In genomic region chr7:148940702-148941597, GRCh38 we compare ENCODE assay signal across 8 cellular contexts. TPM values are rescaled to one million over a fixed set of nuclear protein-coding genes. Genes with fewer than 3 reads are reported as not detected.
DNase-seq lines count a peak whose midpoint lies in the region; ATAC-seq and TF ChIP-seq lines count a peak whose summit lies in the region.

No MANE protein-coding gene starts in this region.

- TF ChIP-seq CTCF in GM13977 (IDR thresholded peaks at IDR 0.05; ENCODE audit: extremely low read depth, insufficient read depth, missing control alignments), result no peak
- TF ChIP-seq CTCF in right atrium auricular region (IDR thresholded peaks at IDR 0.05), result no peak
- no peak for TF ChIP-seq CTCF in psoas muscle (IDR thresholded peaks at IDR 0.05)
- peak in 1 of 4 experiments; percentile 2 for TF ChIP-seq CTCF in uterus (IDR thresholded peaks at IDR 0.05)

- H3K4me3 ChIP-seq in right atrium auricular region (peak overlapping the region; percentile 68 to 73), psoas muscle (peak overlapping the region; percentile 72), uterus (peak overlapping the region; percentile 62 to 81)

- H3K4me1 ChIP-seq in right atrium auricular region (no peaks in the 10 kb centered on the region), psoas muscle (peaks cover 5% of the 10 kb centered on the region), uterus (no peaks in the 10 kb centered on the region)

- H3K27ac Mint-ChIP-seq in T-helper 1 cell treated with Interleukin-12 subunit alpha and Interleukin-12 subunit beta and Interleukin-4 antibody, amounts not matched to agents 30 μg/mL and 1 μg/mL, for 36 hours, result peak overlapping the region; percentile 93

- H3K36me3 ChIP-seq in right atrium auricular region (no peaks in the 10 kb centered on the region), psoas muscle (ENCODE audit: insufficient read depth in 1 of 2, low read depth in 1 of 2) (no peaks in the 10 kb centered on the region), uterus (no peaks in the 10 kb centered on the region)

- DNase-seq in GM13977 (ENCODE audit: low spot score), result peak; percentile 80
- peak; percentile 65 for DNase-seq in NCI-H146 treated with DMSO at 0.1 percent for 48 hours (lab: John Stamatoyannopoulos, UW; ENCODE audit: unreplicated experiment)
- DNase-seq in amygdala (lab: John Stamatoyannopoulos, UW), result peak in 51 of 56 donors; percentile 11 to 75 (median 51)
- DNase-seq in right atrium auricular region (ENCODE audit: low spot score), result peak; percentile 89
- peak; percentile 83 to 91 for DNase-seq in psoas muscle
- peak; percentile 78 to 79 for DNase-seq in uterus

- intact Hi-C loops in psoas muscle (cut with DNase I) (loop anchor here in 1 of 2 donors (2.0 to 5.0 kb wide), 2 partner anchors 56 to 244 kb away; partner anchors contain the start of genes CUL1 and EZH2), uterus (cut with DNase I; ENCODE audit: low total_unique reads) (no loop called here)

- no peaks in the 10 kb centered on the region for H3K27me3 Mint-ChIP-seq in T-helper 1 cell treated with Interleukin-12 subunit alpha and Interleukin-12 subunit beta and Interleukin-4 antibody, amounts not matched to agents 30 μg/mL and 1 μg/mL, for 36 hours (ENCODE audit: low read depth)

- WGBS in psoas muscle, 3 donors, result 0 to 1% (median 1%) methylated on average over 42 to 43 of the region's 43 CpGs

- H3K9me3 Mint-ChIP-seq in T-helper 1 cell treated with Interleukin-12 subunit alpha and Interleukin-12 subunit beta and Interleukin-4 antibody, amounts not matched to agents 30 μg/mL and 1 μg/mL, for 36 hours, result no peaks in the 10 kb centered on the region

- H3K27ac ChIP-seq in right atrium auricular region (peak overlapping the region; percentile 89 to 91), psoas muscle (peak overlapping the region; percentile 91), uterus (peak overlapping the region; percentile 89 to 90)

- peak overlapping the region; percentile 82 for H3K4me3 Mint-ChIP-seq in T-helper 1 cell treated with Interleukin-12 subunit alpha and Interleukin-12 subunit beta and Interleukin-4 antibody, amounts not matched to agents 30 μg/mL and 1 μg/mL, for 36 hours

- no peaks in the 10 kb centered on the region for H3K36me3 Mint-ChIP-seq in T-helper 1 cell treated with Interleukin-12 subunit alpha and Interleukin-12 subunit beta and Interleukin-4 antibody, amounts not matched to agents 30 μg/mL and 1 μg/mL, for 36 hours (ENCODE audit: low read depth)

- H3K9me3 ChIP-seq in right atrium auricular region (no peaks in the 10 kb centered on the region), psoas muscle (no peaks in the 10 kb centered on the region), uterus (no peaks in the 10 kb centered on the region)

- in situ Hi-C loops in GM13977 (cut with MboI; ENCODE audit: low pct_unique_long_range_greater_than_20kb, low sequenced_read_pairs, unreplicated experiment), result no loop called here

- H3K4me1 Mint-ChIP-seq in T-helper 1 cell treated with Interleukin-12 subunit alpha and Interleukin-12 subunit beta and Interleukin-4 antibody, amounts not matched to agents 30 μg/mL and 1 μg/mL, for 36 hours (ENCODE audit: low read depth), result peaks cover 19% of the 10 kb centered on the region

- TF ChIP-seq POLR2A in uterus (IDR thresholded peaks at IDR 0.05), result peak in 1 of 2 donors; percentile 19

- ATAC-seq in HG02798 (IDR thresholded peaks at IDR 0.05; ENCODE audit: poor library complexity, unreplicated experiment) (peak; percentile 80), psoas muscle (peak; percentile 92 to 94 (median 94))

- H3K27me3 ChIP-seq in right atrium auricular region, result no peaks in the 10 kb centered on the region
- H3K27me3 ChIP-seq in psoas muscle (ENCODE audit: insufficient read depth in 3 of 3, low read length in 2 of 3), result no peaks in the 10 kb centered on the region
- H3K27me3 ChIP-seq in uterus, result no peaks in the 10 kb centered on the region

RNA-seq across cellular contexts. Expression of gene EZH2, which starts 56.9 kb away (rescaled TPM):
- total RNA-seq in right atrium auricular region (under 1 TPM; 0.26 to 0.98 TPM), psoas muscle (1 to 10 TPM; 1.9 to 2.5 (median 2.3) TPM), uterus (10 to 100 TPM in 1 of 4 donors, 1 to 10 TPM in 3; 1.2 to 35.3 (median 2.1) TPM)
- 1 to 10 TPM; 2.1 to 4.6 (median 3.4) TPM for polyA plus RNA-seq in psoas muscle

Comparison
In these comparisons a context has a peak if more than half of its experiments do, and no peak if none do; other contexts are left out.
1. Peak in every context shown above with its lines: DNase-seq, ATAC-seq, H3K4me3 ChIP-seq and H3K27ac ChIP-seq.